In genomic region chr1:200184196-200184595, GRCh38 we compare ENCODE assay signal across 9 cellular contexts.
DNase-seq lines count a peak whose midpoint lies in the region; FAIRE-seq and TF ChIP-seq lines count a peak whose summit lies in the region.
"Had no signal": no experiment of that assay in that cellular context is flagged by ENCODE, and none has a peak within 500 bp of the region (broad histone marks: within the 10 kb centered on the region; RNA-seq: fewer than 3 reads in every experiment).

No MANE protein-coding gene starts in this region.

- no peak for FAIRE-seq in GM19239 (lab: Jason Lieb, UNC)
- FAIRE-seq: A204.1 had no signal

- TF ChIP-seq CTCF in fibroblast of mammary gland (conservative IDR thresholded peaks at IDR 0.05; ENCODE audit: control insufficient read depth, insufficient read depth, low read depth, low read length) = no peak

- H3K36me3 Mint-ChIP-seq in activated naive CD8-positive, alpha-beta T cell treated with anti-CD3 and anti-CD28 coated beads for 36 hours = peaks cover 3% of the 10 kb centered on the region

- H3K4me3 ChIP-seq in fibroblast of mammary gland (ENCODE audit: control insufficient read depth, low read depth, low read length) = no peak overlapping the region

- H3K27ac Mint-ChIP-seq in activated naive CD8-positive, alpha-beta T cell treated with anti-CD3 and anti-CD28 coated beads for 36 hours = no peak overlapping the region

- peak; percentile 18 for DNase-seq in NCI-H1694 (lab: John Stamatoyannopoulos, UW)
- DNase-seq in NCI-H1694 treated with DMSO at 0.1 percent for 48 hours (lab: John Stamatoyannopoulos, UW) = no peak
- DNase-seq in OCI-M1 (lab: John Stamatoyannopoulos, UW) = peak; percentile 72
- peak; percentile 73 for DNase-seq in fibroblast of mammary gland (ENCODE audit: low read depth)
- peak; percentile 46 for DNase-seq in pulmonary artery endothelial cell (ENCODE audit: low read depth, low spot score)
- DNase-seq in activated naive CD8-positive, alpha-beta T cell treated with anti-CD3 and anti-CD28 coated beads for 36 hours = no peak
- no peak for DNase-seq in activated CD8-positive, alpha-beta memory T cell treated with anti-CD3 and anti-CD28 coated beads, Interleukin-2, amount 50 U/mL, for 4 hours
- no peak for DNase-seq in GM19239 (ENCODE audit: insufficient read length, low spot score)

- H3K27me3 Mint-ChIP-seq in activated naive CD8-positive, alpha-beta T cell treated with anti-CD3 and anti-CD28 coated beads for 36 hours = peaks cover 8% of the 10 kb centered on the region

- no peak overlapping the region for H3K4me3 Mint-ChIP-seq in activated naive CD8-positive, alpha-beta T cell treated with anti-CD3 and anti-CD28 coated beads for 36 hours

- peaks cover 9% of the 10 kb centered on the region for H3K4me1 Mint-ChIP-seq in activated naive CD8-positive, alpha-beta T cell treated with anti-CD3 and anti-CD28 coated beads for 36 hours

- H3K9me3 Mint-ChIP-seq in activated naive CD8-positive, alpha-beta T cell treated with anti-CD3 and anti-CD28 coated beads for 36 hours = peaks cover 6% of the 10 kb centered on the region

Comparison
In these comparisons a context has a peak if more than half of its experiments do, and no peak if none do; other contexts are left out.
1. DNase-seq: peak in NCI-H1694 (single experiment), OCI-M1 (single experiment), fibroblast of mammary gland (single experiment) and pulmonary artery endothelial cell (single experiment); none in NCI-H1694 treated with DMSO at 0.1 percent for 48 hours (single experiment), activated naive CD8-positive, alpha-beta T cell treated with anti-CD3 and anti-CD28 coated beads for 36 hours (single experiment), activated CD8-positive, alpha-beta memory T cell treated with anti-CD3 and anti-CD28 coated beads, Interleukin-2, amount 50 U/mL, for 4 hours (single experiment) and GM19239 (single experiment).